In the genomic region with DNA sequence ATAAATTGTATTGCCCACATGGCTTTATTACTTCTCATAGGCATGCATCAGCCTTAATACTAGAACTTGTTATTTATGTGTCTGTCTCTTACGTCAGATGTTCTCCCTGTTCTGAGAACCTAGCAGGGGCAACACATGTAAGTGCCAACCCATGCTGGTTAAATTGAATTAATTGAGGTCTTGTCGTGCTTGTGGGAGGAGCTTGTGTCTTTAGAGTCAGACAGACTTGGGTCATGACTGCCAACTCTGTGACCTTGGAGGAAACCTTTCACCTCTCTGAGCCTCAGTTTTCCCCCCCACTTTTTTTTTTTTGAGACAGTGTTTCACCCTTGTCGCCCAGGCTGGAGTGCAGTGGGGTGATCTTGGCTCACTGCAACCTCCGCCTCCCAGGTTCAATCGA, we compare ENCODE assay signal across 27 cellular contexts. TPM values are rescaled to one million over a fixed set of nuclear protein-coding genes. Genes with fewer than 3 reads are reported as not detected.
DNase-seq lines count a peak whose midpoint lies in the region; ATAC-seq, FAIRE-seq and TF ChIP-seq lines count a peak whose summit lies in the region.
"Had no signal": no experiment of that assay in that cellular context is flagged by ENCODE, and none has a peak within 500 bp of the region (broad histone marks: within the 10 kb centered on the region; RNA-seq: fewer than 3 reads in every experiment).

No MANE protein-coding gene starts in this region.

- H2AK5ac ChIP-seq in mesenchymal stem cell (ENCODE audit: low read length, severe bottlenecking), result no peak overlapping the region

- H3K23ac ChIP-seq in mesenchymal stem cell (ENCODE audit: low read length in 2 of 2), result no peak overlapping the region

- DNase-seq in T-helper 1 cell (no peak), SK-N-MC (ENCODE audit: low read depth, low spot score) (no peak), glutamatergic neuron (no peak), Right ventricle myocardium superior (no peak), small intestine (no peak), mesenchymal stem cell (no peak)
- DNase-seq: activated CD4-positive, CD25-positive, alpha-beta regulatory T cell treated with anti-CD3 and anti-CD28 coated beads, Interleukin-2, amount 50 U/mL, for 72 hours; activated CD8-positive, alpha-beta T cell treated with anti-CD3 and anti-CD28 coated beads, Interleukin-2, amount 10 ng/mL, durations not matched to agents 7 days and 5 days; activated naive CD4-positive, alpha-beta T cell treated with anti-CD3 and anti-CD28 coated beads for 36 hours; activated T-cell treated with anti-CD3 and anti-CD28 coated beads for 4 hours; anterior cingulate cortex; cortex of kidney; endodermal cell; foreskin fibroblast; heart right ventricle; NCI-H1105 treated with DMSO at 0.1 percent for 48 hours; NCI-H2029; NCI-H526; occipital lobe; SJCRH30; stimulated activated naive CD4-positive, alpha-beta T cell treated with Interleukin-2 at 50 U/mL for 16 hours; T-cell; thyroid gland had no signal

- WGBS in small intestine, 3 donors, result 82 to 88% (median 83%) methylated on average over 5 of the region's 5 CpGs
- WGBS in mesenchymal stem cell, result 79% methylated on average over 5 of the region's 5 CpGs

- no peak overlapping the region for H3K18ac ChIP-seq in mesenchymal stem cell (ENCODE audit: low read depth in 1 of 2, low read length in 2 of 2)

- no peak overlapping the region for H3K4me2 ChIP-seq in mesenchymal stem cell (ENCODE audit: low read length, poor library complexity, severe bottlenecking)

- H3K4me3 Mint-ChIP-seq in T-helper 1 cell treated with Interleukin-12 subunit alpha and Interleukin-12 subunit beta and Interleukin-4 antibody, amounts not matched to agents 30 μg/mL and 1 μg/mL, for 36 hours, result peak overlapping the region; percentile 8
- peak overlapping the region; percentile 26 for H3K4me3 Mint-ChIP-seq in glutamatergic neuron (ENCODE audit: unreplicated experiment)
- H3K4me3 Mint-ChIP-seq: activated CD8-positive, alpha-beta T cell treated with anti-CD3 and anti-CD28 coated beads, Interleukin-2, amount 10 ng/mL, durations not matched to agents 7 days and 5 days; endodermal cell had no signal

- no peaks in the 10 kb centered on the region for H3K9me3 ChIP-seq in SK-N-MC (ENCODE audit: low read depth, low read length)
- H3K9me3 ChIP-seq in subcutaneous abdominal adipose tissue (ENCODE audit: control insufficient read depth in 5 of 5, low read length in 5 of 5), result no peaks in the 10 kb centered on the region
- no peaks in the 10 kb centered on the region for H3K9me3 ChIP-seq in small intestine (ENCODE audit: control insufficient read depth, low read depth)
- no peaks in the 10 kb centered on the region for H3K9me3 ChIP-seq in mesenchymal stem cell (ENCODE audit: control insufficient read depth, low read length)
- H3K9me3 ChIP-seq: heart right ventricle, SJCRH30, thyroid gland had no signal

- H2BK120ac ChIP-seq in mesenchymal stem cell (ENCODE audit: low read depth, low read length), result no peak overlapping the region

- no peaks in the 10 kb centered on the region for H3K36me3 Mint-ChIP-seq in T-helper 1 cell treated with Interleukin-12 subunit alpha and Interleukin-12 subunit beta and Interleukin-4 antibody, amounts not matched to agents 30 μg/mL and 1 μg/mL, for 36 hours (ENCODE audit: low read depth)
- H3K36me3 Mint-ChIP-seq in glutamatergic neuron (ENCODE audit: unreplicated experiment), result peaks cover 5% of the 10 kb centered on the region
- H3K36me3 Mint-ChIP-seq: T-cell had no signal

- H3K79me1 ChIP-seq in mesenchymal stem cell (replicated peaks; ENCODE audit: low read length, poor library complexity, severe bottlenecking), result peaks cover 3% of the 10 kb centered on the region

- ATAC-seq in Right ventricle myocardium superior (ENCODE audit: poor library complexity), result no peak
- ATAC-seq: activated CD8-positive, alpha-beta T cell treated with anti-CD3 and anti-CD28 coated beads, Interleukin-2, amount 10 ng/mL, durations not matched to agents 7 days and 5 days; heart right ventricle; T-cell had no signal

- no peak overlapping the region for H2BK12ac ChIP-seq in mesenchymal stem cell (ENCODE audit: low read length in 2 of 2)

- no peaks in the 10 kb centered on the region for H3K9me3 Mint-ChIP-seq in T-helper 1 cell treated with Interleukin-12 subunit alpha and Interleukin-12 subunit beta and Interleukin-4 antibody, amounts not matched to agents 30 μg/mL and 1 μg/mL, for 36 hours
- H3K9me3 Mint-ChIP-seq in glutamatergic neuron (ENCODE audit: unreplicated experiment), result peaks cover 4% of the 10 kb centered on the region
- H3K9me3 Mint-ChIP-seq: activated naive CD4-positive, alpha-beta T cell treated with anti-CD3 and anti-CD28 coated beads for 36 hours; endodermal cell; T-cell had no signal

- no peak overlapping the region for H3K14ac ChIP-seq in mesenchymal stem cell (ENCODE audit: low read length in 2 of 2)

- H4K91ac ChIP-seq in mesenchymal stem cell (ENCODE audit: low read length), result no peak overlapping the region

- H3K4me1 ChIP-seq in subcutaneous abdominal adipose tissue (ENCODE audit: control insufficient read depth in 5 of 5, insufficient read depth in 5 of 5, low read length in 5 of 5) (peaks cover 2 to 35% (median 33%) of the 10 kb centered on the region in 5 donors), small intestine (ENCODE audit: control insufficient read depth in 2 of 2, insufficient read depth in 1 of 2, low read depth in 1 of 2, low read length in 1 of 2) (peaks cover 0 to 4% of the 10 kb centered on the region in 2 donors), mesenchymal stem cell (ENCODE audit: control insufficient read depth, insufficient read depth, low read depth, low read length) (peaks cover 9% of the 10 kb centered on the region)

- H2BK15ac ChIP-seq in mesenchymal stem cell (ENCODE audit: low read depth, poor library complexity, severe bottlenecking), result no peak overlapping the region

- no peak overlapping the region for H2AFZ ChIP-seq in mesenchymal stem cell (ENCODE audit: low read depth, low read length)

- TF ChIP-seq CTCF in glutamatergic neuron (IDR thresholded peaks at IDR 0.05; ENCODE audit: partially characterized antibody, unreplicated experiment), result no peak

- H3K27me3 Mint-ChIP-seq in T-helper 1 cell treated with Interleukin-12 subunit alpha and Interleukin-12 subunit beta and Interleukin-4 antibody, amounts not matched to agents 30 μg/mL and 1 μg/mL, for 36 hours (ENCODE audit: low read depth), result no peaks in the 10 kb centered on the region
- H3K27me3 Mint-ChIP-seq in glutamatergic neuron (ENCODE audit: unreplicated experiment), result peaks cover 6% of the 10 kb centered on the region
- H3K27me3 Mint-ChIP-seq: T-cell had no signal

- H3K4me3 ChIP-seq in SK-N-MC, result no peak overlapping the region
- H3K4me3 ChIP-seq in subcutaneous abdominal adipose tissue (ENCODE audit: low read depth in 1 of 5, low read length in 5 of 5), result no peak overlapping the region
- H3K4me3 ChIP-seq in small intestine (ENCODE audit: low read depth in 1 of 2, low read length in 2 of 2), result no peak overlapping the region
- H3K4me3 ChIP-seq in mesenchymal stem cell (ENCODE audit: insufficient read depth in 1 of 2, low read depth in 1 of 2, low read length in 2 of 2), result no peak overlapping the region
- H3K4me3 ChIP-seq: cardiac muscle cell, heart right ventricle, lung, thyroid gland had no signal

- FAIRE-seq in small intestine (lab: Jason Lieb, UNC), result no peak

- H3K9ac ChIP-seq in SK-N-MC (ENCODE audit: insufficient read length), result no peak overlapping the region
- no peak overlapping the region for H3K9ac ChIP-seq in subcutaneous abdominal adipose tissue (ENCODE audit: low read length in 5 of 5)
- no peak overlapping the region for H3K9ac ChIP-seq in mesenchymal stem cell (ENCODE audit: low read length)

- intact Hi-C loops in Right ventricle myocardium superior (cut with DNase I), result loop anchor here (10.0 kb wide), 1 partner anchor 92 kb away; no protein-coding TSS in a partner anchor

- H3K27me3 ChIP-seq in subcutaneous abdominal adipose tissue (ENCODE audit: control insufficient read depth in 5 of 5, insufficient read depth in 4 of 5, low read length in 5 of 5) (no peaks in the 10 kb centered on the region), small intestine (ENCODE audit: control insufficient read depth in 2 of 2, insufficient read depth in 2 of 2, low read length in 2 of 2) (no peaks in the 10 kb centered on the region), mesenchymal stem cell (ENCODE audit: control insufficient read depth in 1 of 2, insufficient read depth in 1 of 2, low read length in 2 of 2) (no peaks in the 10 kb centered on the region)
- H3K27me3 ChIP-seq: heart right ventricle, SJCRH30, thyroid gland had no signal

- H3K27ac Mint-ChIP-seq in T-helper 1 cell treated with Interleukin-12 subunit alpha and Interleukin-12 subunit beta and Interleukin-4 antibody, amounts not matched to agents 30 μg/mL and 1 μg/mL, for 36 hours, result no peak overlapping the region
- H3K27ac Mint-ChIP-seq in glutamatergic neuron (ENCODE audit: unreplicated experiment), result no peak overlapping the region
- H3K27ac Mint-ChIP-seq: activated CD8-positive, alpha-beta T cell treated with anti-CD3 and anti-CD28 coated beads, Interleukin-2, amount 10 ng/mL, durations not matched to agents 7 days and 5 days; activated naive CD4-positive, alpha-beta T cell treated with anti-CD3 and anti-CD28 coated beads for 36 hours; endodermal cell; T-cell had no signal

- no peaks in the 10 kb centered on the region for H3K36me3 ChIP-seq in SK-N-MC (ENCODE audit: insufficient read depth, low read length)
- H3K36me3 ChIP-seq in subcutaneous abdominal adipose tissue (ENCODE audit: control insufficient read depth in 5 of 5, insufficient read depth in 5 of 5, low read length in 5 of 5), result no peaks in the 10 kb centered on the region
- no peaks in the 10 kb centered on the region for H3K36me3 ChIP-seq in small intestine (ENCODE audit: control insufficient read depth in 2 of 2, insufficient read depth in 2 of 2, low read length in 2 of 2)
- no peaks in the 10 kb centered on the region for H3K36me3 ChIP-seq in mesenchymal stem cell (ENCODE audit: control insufficient read depth in 1 of 2, insufficient read depth in 2 of 2, low read depth in 1 of 2, low read length in 2 of 2)
- H3K36me3 ChIP-seq: cardiac muscle cell, heart right ventricle, SJCRH30, thyroid gland had no signal

- H3K4me1 Mint-ChIP-seq in T-helper 1 cell treated with Interleukin-12 subunit alpha and Interleukin-12 subunit beta and Interleukin-4 antibody, amounts not matched to agents 30 μg/mL and 1 μg/mL, for 36 hours (ENCODE audit: low read depth), result peaks cover 21% of the 10 kb centered on the region
- H3K4me1 Mint-ChIP-seq in glutamatergic neuron (ENCODE audit: low read depth, unreplicated experiment), result peaks cover 6% of the 10 kb centered on the region

- no peak overlapping the region for H3K4ac ChIP-seq in mesenchymal stem cell (ENCODE audit: low read depth in 1 of 2, low read length in 2 of 2)

- H3K27ac ChIP-seq in SK-N-MC (0 out of 2 replicates have a peak overlapping the region, but pooled peaks have one; percentile 4), subcutaneous abdominal adipose tissue (ENCODE audit: low read depth, low read length) (peak overlapping the region; percentile 86), small intestine (ENCODE audit: low read depth in 1 of 2, low read length in 1 of 2) (no peak overlapping the region), mesenchymal stem cell (ENCODE audit: low read length, poor library complexity, severe bottlenecking) (no peak overlapping the region)
- H3K27ac ChIP-seq: cardiac muscle cell, heart right ventricle, SJCRH30, thyroid gland had no signal

- H2BK5ac ChIP-seq in mesenchymal stem cell (ENCODE audit: low read depth, low read length, poor library complexity, severe bottlenecking), result no peak overlapping the region

- no peak overlapping the region for H4K8ac ChIP-seq in mesenchymal stem cell (ENCODE audit: low read length)

RNA-seq across cellular contexts. Expression of a gene that starts 2.2 kb away (rescaled TPM):
- total RNA-seq in glutamatergic neuron (ENCODE audit: unreplicated experiment) (25.4 TPM), Right ventricle myocardium superior (18.2 TPM)
- polyA plus RNA-seq in small intestine, result 1 to 10 TPM; 3.0 to 6.4 (median 3.8) TPM
- polyA plus RNA-seq in mesenchymal stem cell (2013, experiment 1 of 2), result 8.8 TPM
- polyA plus RNA-seq in mesenchymal stem cell (2013, experiment 2 of 2), result 9.1 TPM

Comparison
In these comparisons a context has a peak if more than half of its experiments do, and no peak if none do; other contexts are left out.
1. H3K27ac ChIP-seq: peak in SK-N-MC (single experiment) and subcutaneous abdominal adipose tissue (single experiment); none in small intestine (0 of 2) and mesenchymal stem cell (single experiment).